ENCODE assay signal across 8 cellular contexts in genomic region chr6:125995972-125996580, GRCh38. TPM values are rescaled to one million over a fixed set of nuclear protein-coding genes. Genes with fewer than 3 reads are reported as not detected.
DNase-seq lines count a peak whose midpoint lies in the region; ATAC-seq and TF ChIP-seq lines count a peak whose summit lies in the region.

No MANE protein-coding gene starts in this region.

- no peaks in the 10 kb centered on the region for H3K27me3 ChIP-seq in BJ (ENCODE audit: control insufficient read depth, insufficient read depth, low read length)
- no peaks in the 10 kb centered on the region for H3K27me3 ChIP-seq in left lung

- H3K27ac ChIP-seq in left lung = no peak overlapping the region

- no peaks in the 10 kb centered on the region for H3K36me3 ChIP-seq in BJ (ENCODE audit: control insufficient read depth, insufficient read depth, low read length)
- peaks cover 0 to 8% of the 10 kb centered on the region in 2 donors for H3K36me3 ChIP-seq in left lung

- H3K4me3 ChIP-seq in BJ (ENCODE audit: low read depth, low read length) (no peak overlapping the region), left lung (no peak overlapping the region)

- intact Hi-C loops in left lung (cut with DNase I) = no loop called here

- TF ChIP-seq CTCF in BJ (IDR thresholded peaks at IDR 0.05; ENCODE audit: insufficient read depth, low read depth, low read length) (peak; percentile 95), left lung (IDR thresholded peaks at IDR 0.05) (peak; percentile 93 to 96)

- POLR2A ChIA-PET in BJ (lab: Charles Lee) = no interaction called here

- H3K9me3 ChIP-seq in left lung = no peaks in the 10 kb centered on the region

- CTCF ChIA-PET in BJ (lab: Yijun Ruan, JAX) = interaction anchor here (0.6 to 3.5 kb wide), 21 partner anchors 9 to 1275 kb away, joined by 3 to 23 read pairs (median 4); partner anchors contain the start of genes RNF146, RSPO3 and TRMT11

- DNase-seq in BJ (ENCODE audit: low read depth) (no peak), NCI-H226 (peak; percentile 48), cerebellar cortex (ENCODE audit: low spot score) (peak; percentile 86), left lung (peak; percentile 59 to 86)
- peak; percentile 74 for DNase-seq in activated CD4-positive, CD25-positive, alpha-beta regulatory T cell treated with anti-CD3 and anti-CD28 coated beads, Interleukin-2, amount 50 U/mL, for 72 hours
- DNase-seq in stimulated activated CD4-positive, alpha-beta T cell treated with anti-CD3 and anti-CD28 coated beads, TNF-alpha, amount 100 ng/mL, for 24 hours (ENCODE audit: low read depth in 3 of 3) = peak; percentile 34 to 56 (median 43)

- peaks cover 0 to 10% of the 10 kb centered on the region in 2 donors for H3K4me1 ChIP-seq in left lung

- peak; percentile 96 for ATAC-seq in GM19043 (IDR thresholded peaks at IDR 0.05; ENCODE audit: low read depth, unreplicated experiment)
- peak; percentile 99 for ATAC-seq in HG03175 (IDR thresholded peaks at IDR 0.05; ENCODE audit: unreplicated experiment)
- ATAC-seq in left lung = peak; percentile 99

RNA-seq across cellular contexts. Expression of gene TRMT11, which starts 9.7 kb away (rescaled TPM):
- polyA plus RNA-seq in BJ (2011; rRNA removed) = 10.1 and 19.0 TPM in 2 replicates
- 7.2 and 11.3 TPM in 2 replicates for polyA minus RNA-seq in BJ (2011; rRNA and poly(A)+ RNA removed)
- 10 to 100 TPM; 17.2 to 22.2 TPM for total RNA-seq in left lung

RNA-seq across cellular contexts. Expression of gene HINT3, which starts 39.5 kb away (rescaled TPM):
- polyA plus RNA-seq in BJ (2011; rRNA removed) = 1.3 and 3.1 TPM in 2 replicates
- 1.1 and 2.1 TPM in 2 replicates for polyA minus RNA-seq in BJ (2011; rRNA and poly(A)+ RNA removed)
- total RNA-seq in left lung = 10 to 100 TPM; 23.8 to 29.7 TPM
